ENCODE assay signal across 8 cellular contexts in the genomic region with DNA sequence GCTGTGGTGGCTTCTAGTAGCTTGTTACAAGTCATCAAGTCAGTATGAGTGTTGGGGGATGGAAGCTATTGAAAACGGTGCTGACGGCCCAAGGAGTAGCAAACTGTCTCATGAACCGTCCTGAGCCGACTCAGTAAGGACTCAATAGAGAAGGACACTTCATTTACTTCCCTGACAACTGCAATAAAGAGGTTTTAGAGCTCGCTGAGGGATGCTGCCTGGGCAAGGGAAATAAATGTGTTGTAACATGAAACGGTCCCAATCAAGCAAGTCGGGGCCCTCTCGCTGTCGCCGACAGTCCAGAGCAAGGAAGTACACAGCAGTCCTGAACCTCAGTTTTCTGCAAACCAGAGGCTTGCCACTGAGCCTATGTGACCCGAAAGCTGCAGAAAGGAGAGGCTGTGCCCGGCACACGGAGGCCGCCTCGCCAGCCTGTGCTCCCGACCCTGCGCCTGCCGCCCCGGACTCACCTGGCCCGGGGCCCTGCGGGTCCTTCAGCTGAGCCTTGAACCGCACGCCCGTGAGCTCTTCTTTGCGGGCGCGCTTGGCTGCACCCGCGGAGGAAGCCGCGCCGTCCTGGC. TPM values are rescaled to one million over a fixed set of nuclear protein-coding genes. Genes with fewer than 3 reads are reported as not detected.
DNase-seq lines count a peak whose midpoint lies in the region; ATAC-seq and TF ChIP-seq lines count a peak whose summit lies in the region.

No MANE protein-coding gene starts in this region.

- H3K4me1 Mint-ChIP-seq in activated naive CD4-positive, alpha-beta T cell treated with anti-CD3 and anti-CD28 coated beads for 36 hours (ENCODE audit: low read depth), result peaks cover 51% of the 10 kb centered on the region
- peaks cover 20 to 37% (median 35%) of the 10 kb centered on the region in 3 donors for H3K4me1 Mint-ChIP-seq in IgD-negative memory B cell

- H3K27ac Mint-ChIP-seq in activated naive CD4-positive, alpha-beta T cell treated with anti-CD3 and anti-CD28 coated beads for 36 hours, result no peak overlapping the region
- peak overlapping the region in 2 of 3 donors; percentile 78 to 88 for H3K27ac Mint-ChIP-seq in IgD-negative memory B cell

- no peaks in the 10 kb centered on the region for H3K36me3 ChIP-seq in body of pancreas (replicated peaks in 1 of 2; ENCODE audit: insufficient read depth in 1 of 2, low read depth in 2 of 2)
- no peaks in the 10 kb centered on the region for H3K36me3 ChIP-seq in right lobe of liver
- no peaks in the 10 kb centered on the region for H3K36me3 ChIP-seq in upper lobe of right lung

- H3K4me3 ChIP-seq in body of pancreas (peak overlapping the region; percentile 73 to 98), right lobe of liver (peak overlapping the region; percentile 89 to 100 (median 100)), upper lobe of right lung (peak overlapping the region; percentile 94)

- H3K9me3 ChIP-seq in body of pancreas (no peaks in the 10 kb centered on the region), right lobe of liver (no peaks in the 10 kb centered on the region), upper lobe of right lung (no peaks in the 10 kb centered on the region)

- H3K4me1 ChIP-seq in body of pancreas (peaks cover 29% of the 10 kb centered on the region), right lobe of liver (peaks cover 0 to 13% (median 5%) of the 10 kb centered on the region in 4 donors), upper lobe of right lung (peaks cover 14% of the 10 kb centered on the region)

- H3K27ac ChIP-seq in body of pancreas, result peak overlapping the region in 3 of 4 donors; percentile 81 to 92 (median 83)
- H3K27ac ChIP-seq in right lobe of liver, result no peak overlapping the region
- peak overlapping the region; percentile 26 for H3K27ac ChIP-seq in upper lobe of right lung

- TF ChIP-seq POLR2A in body of pancreas (IDR thresholded peaks at IDR 0.05), result no peak
- no peak for TF ChIP-seq POLR2A in right lobe of liver (IDR thresholded peaks at IDR 0.05)

- H3K9me3 Mint-ChIP-seq in activated naive CD4-positive, alpha-beta T cell treated with anti-CD3 and anti-CD28 coated beads for 36 hours, result no peaks in the 10 kb centered on the region
- H3K9me3 Mint-ChIP-seq in IgD-negative memory B cell, result no peaks in the 10 kb centered on the region

- WGBS in body of pancreas, 2 donors, result 0 to 1% methylated on average over 19 to 32 of the region's 32 CpGs
- WGBS in right lobe of liver (ENCODE audit: insufficient coverage, low coverage, low lambda C conversion rate, missing lambda C conversion rate), result 0% methylated on average over 9 of the region's 32 CpGs

- CTCF ChIA-PET in activated naive CD4-positive, alpha-beta T cell treated with anti-CD3 and anti-CD28 coated beads for 36 hours (lab: Charles Lee), result interaction anchor here (0.6 to 1.1 kb wide), 6 partner anchors 208 to 391 kb away, joined by 3 to 4 read pairs (median 3); no protein-coding TSS in a partner anchor

- intact Hi-C loops in activated naive CD4-positive, alpha-beta T cell treated with anti-CD3 and anti-CD28 coated beads for 36 hours (cut with micrococcal nuclease), result loop anchor here (2.0 to 5.0 kb wide), 2 partner anchors 380 to 725 kb away; no protein-coding TSS in a partner anchor
- intact Hi-C loops in body of pancreas (cut with DNase I) (no loop called here), right lobe of liver (cut with DNase I) (no loop called here), upper lobe of right lung (cut with DNase I) (no loop called here)

- no peak for DNase-seq in activated naive CD4-positive, alpha-beta T cell treated with anti-CD3 and anti-CD28 coated beads for 36 hours
- no peak for DNase-seq in activated naive CD4-positive, alpha-beta T cell treated with anti-CD3 and anti-CD28 coated beads, Interleukin-2, amount 50 U/mL, for 16 hours
- DNase-seq in body of pancreas (no peak), right lobe of liver (no peak), upper lobe of right lung (no peak), DMS79 treated with DMSO at 0.1 percent for 48 hours (lab: John Stamatoyannopoulos, UW) (no peak), cerebellar cortex (ENCODE audit: low spot score) (no peak)

- no peaks in the 10 kb centered on the region for H3K27me3 Mint-ChIP-seq in activated naive CD4-positive, alpha-beta T cell treated with anti-CD3 and anti-CD28 coated beads for 36 hours (ENCODE audit: low read depth)
- H3K27me3 Mint-ChIP-seq in IgD-negative memory B cell, result peaks cover 6% of the 10 kb centered on the region

- peak overlapping the region; percentile 83 for H3K4me3 Mint-ChIP-seq in activated naive CD4-positive, alpha-beta T cell treated with anti-CD3 and anti-CD28 coated beads for 36 hours
- peak overlapping the region; percentile 85 to 96 (median 94) for H3K4me3 Mint-ChIP-seq in IgD-negative memory B cell

- H3K36me3 Mint-ChIP-seq in activated naive CD4-positive, alpha-beta T cell treated with anti-CD3 and anti-CD28 coated beads for 36 hours (ENCODE audit: low read depth), result peaks cover 15% of the 10 kb centered on the region
- peaks cover 7% of the 10 kb centered on the region for H3K36me3 Mint-ChIP-seq in IgD-negative memory B cell

- TF ChIP-seq CTCF in body of pancreas (IDR thresholded peaks at IDR 0.05) (no peak), right lobe of liver (IDR thresholded peaks at IDR 0.05) (no peak), upper lobe of right lung (IDR thresholded peaks at IDR 0.05) (no peak)

- no peaks in the 10 kb centered on the region for H3K27me3 ChIP-seq in body of pancreas
- H3K27me3 ChIP-seq in right lobe of liver, result no peaks in the 10 kb centered on the region
- no peaks in the 10 kb centered on the region for H3K27me3 ChIP-seq in upper lobe of right lung

- no peak for ATAC-seq in body of pancreas
- peak; percentile 19 to 49 (median 28) for ATAC-seq in right lobe of liver
- ATAC-seq in upper lobe of right lung, result peak; percentile 46

RNA-seq across cellular contexts. Expression of a gene that starts 0.4 kb away (rescaled TPM):
- total RNA-seq in activated naive CD4-positive, alpha-beta T cell treated with anti-CD3 and anti-CD28 coated beads for 36 hours, result 10 to 100 TPM; 20.8 to 21.4 TPM
- 1.8 TPM for polyA plus RNA-seq in IgD-negative memory B cell
- 10 to 100 TPM; 10.1 to 11.2 TPM for total RNA-seq in body of pancreas
- 10 to 100 TPM in 3 of 6 experiments, 1 to 10 TPM in 3; 6.3 to 13.6 (median 9.8) TPM for total RNA-seq in right lobe of liver
- total RNA-seq in upper lobe of right lung, result 14.3 TPM

RNA-seq across cellular contexts. Expression of a gene that starts 20.1 kb away (rescaled TPM):
- 1 to 10 TPM; 5.3 to 5.9 TPM for total RNA-seq in activated naive CD4-positive, alpha-beta T cell treated with anti-CD3 and anti-CD28 coated beads for 36 hours
- 3.2 TPM for polyA plus RNA-seq in IgD-negative memory B cell
- total RNA-seq in body of pancreas, result 10 to 100 TPM; 16.5 to 24.4 TPM
- total RNA-seq in right lobe of liver, result 1 to 10 TPM; 2.4 to 5.9 (median 4.2) TPM
- 55.4 TPM for total RNA-seq in upper lobe of right lung

Comparison
In these comparisons a context has a peak if more than half of its experiments do, and no peak if none do; other contexts are left out.
1. H3K27ac ChIP-seq: peak in body of pancreas (3 of 4) and upper lobe of right lung (single experiment); none in right lobe of liver (0 of 3).
2. Peak in every context shown above with its lines, with median percentiles within 50 percentile points of each other: H3K4me3 ChIP-seq.